22 cellular contexts compared by ENCODE assay signal in the genomic region with DNA sequence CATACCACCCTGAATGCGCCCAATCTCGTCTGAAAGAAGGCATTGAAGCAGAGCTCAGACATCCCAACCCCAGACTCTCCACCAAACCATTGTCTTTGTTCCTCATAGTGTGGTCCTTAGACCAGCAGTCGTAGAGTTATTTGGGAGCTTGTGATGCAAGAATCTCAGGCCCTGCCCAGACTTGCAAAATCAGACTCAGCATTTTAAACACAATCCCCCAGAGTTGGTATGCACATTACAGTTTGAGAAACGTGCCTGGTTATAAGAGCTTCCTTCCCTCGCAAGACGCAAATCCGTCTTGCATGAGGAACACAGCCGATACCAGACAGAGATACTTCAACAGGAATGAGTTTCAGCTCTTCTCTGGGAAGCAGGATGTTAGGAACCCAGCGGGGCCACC. TPM values are rescaled to one million over a fixed set of nuclear protein-coding genes. Genes with fewer than 3 reads are reported as not detected.
DNase-seq lines count a peak whose midpoint lies in the region; ATAC-seq and TF ChIP-seq lines count a peak whose summit lies in the region.
"Had no signal": no experiment of that assay in that cellular context is flagged by ENCODE, and none has a peak within 500 bp of the region (broad histone marks: within the 10 kb centered on the region; RNA-seq: fewer than 3 reads in every experiment).

No MANE protein-coding gene starts in this region.

- H3K4me1 Mint-ChIP-seq in CD14-positive monocyte (peaks cover 50% of the 10 kb centered on the region), brain (peaks cover 23% of the 10 kb centered on the region)
- H3K4me1 Mint-ChIP-seq: memory B cell; stimulated activated effector memory CD8-positive, alpha-beta T cell treated with anti-CD3 and anti-CD28 coated beads, Interleukin-12 subunit alpha, Interleukin-12 subunit beta, amount 100 ng/mL, for 72 hours had no signal

- intact Hi-C loops in CD14-positive monocyte (cut with micrococcal nuclease), result no loop called here

- H3K36me3 Mint-ChIP-seq in CD14-positive monocyte, result no peaks in the 10 kb centered on the region
- H3K36me3 Mint-ChIP-seq in brain, result no peaks in the 10 kb centered on the region
- H3K36me3 Mint-ChIP-seq: memory B cell; stimulated activated effector memory CD8-positive, alpha-beta T cell treated with anti-CD3 and anti-CD28 coated beads, Interleukin-12 subunit alpha, Interleukin-12 subunit beta, amount 100 ng/mL, for 72 hours had no signal

- H3K27ac Mint-ChIP-seq in CD14-positive monocyte, result peak overlapping the region; percentile 59 to 90 (median 79)
- H3K27ac Mint-ChIP-seq in brain, result peak overlapping the region in 3 of 5 experiments; percentile 30 to 45 (median 40)
- H3K27ac Mint-ChIP-seq: activated CD8-positive, alpha-beta T cell treated with anti-CD3 and anti-CD28 coated beads, Interleukin-2, amount 10 ng/mL, durations not matched to agents 7 days and 5 days; dendritic cell treated with granulocyte-macrophage colony-stimulating factor and Interleukin-4, amounts not matched to agents 40 ng/mL and 50 ng/mL, for 4 days; memory B cell; stimulated activated effector memory CD8-positive, alpha-beta T cell treated with anti-CD3 and anti-CD28 coated beads, Interleukin-12 subunit alpha, Interleukin-12 subunit beta, amount 100 ng/mL, for 72 hours had no signal

- TF ChIP-seq CTCF in CD14-positive monocyte (IDR thresholded peaks at IDR 0.05) (no peak), brain (conservative IDR thresholded peaks at IDR 0.05) (no peak)

- no peak for ATAC-seq in HG02642 (IDR thresholded peaks at IDR 0.05; ENCODE audit: poor library complexity, unreplicated experiment)
- ATAC-seq in HG03196 (IDR thresholded peaks at IDR 0.05; ENCODE audit: unreplicated experiment), result no peak
- ATAC-seq: activated CD8-positive, alpha-beta T cell treated with anti-CD3 and anti-CD28 coated beads, Interleukin-2, amount 10 ng/mL, durations not matched to agents 7 days and 5 days; heart left ventricle; stimulated activated effector memory CD8-positive, alpha-beta T cell treated with anti-CD3 and anti-CD28 coated beads, Interleukin-12 subunit alpha, Interleukin-12 subunit beta, amount 100 ng/mL, for 72 hours had no signal

- H3K27me3 Mint-ChIP-seq in CD14-positive monocyte (ENCODE audit: low read depth in 3 of 3) (no peaks in the 10 kb centered on the region), brain (peaks cover 14% of the 10 kb centered on the region)
- H3K27me3 Mint-ChIP-seq: dendritic cell treated with granulocyte-macrophage colony-stimulating factor and Interleukin-4, amounts not matched to agents 40 ng/mL and 50 ng/mL, for 4 days had no signal

- H3K9me3 Mint-ChIP-seq in CD14-positive monocyte, result no peaks in the 10 kb centered on the region
- peaks cover 0 to 2% (median 0%) of the 10 kb centered on the region in 5 experiments for H3K9me3 Mint-ChIP-seq in brain
- H3K9me3 Mint-ChIP-seq: dendritic cell treated with granulocyte-macrophage colony-stimulating factor and Interleukin-4, amounts not matched to agents 40 ng/mL and 50 ng/mL, for 4 days; memory B cell; stimulated activated effector memory CD8-positive, alpha-beta T cell treated with anti-CD3 and anti-CD28 coated beads, Interleukin-12 subunit alpha, Interleukin-12 subunit beta, amount 100 ng/mL, for 72 hours had no signal

- H3K4me3 Mint-ChIP-seq in CD14-positive monocyte, result peak overlapping the region in 1 of 2 donors; percentile 81
- H3K4me3 Mint-ChIP-seq in brain, result no peak overlapping the region
- H3K4me3 Mint-ChIP-seq: activated CD8-positive, alpha-beta T cell treated with anti-CD3 and anti-CD28 coated beads, Interleukin-2, amount 10 ng/mL, durations not matched to agents 7 days and 5 days; dendritic cell treated with granulocyte-macrophage colony-stimulating factor and Interleukin-4, amounts not matched to agents 40 ng/mL and 50 ng/mL, for 4 days; memory B cell; stimulated activated effector memory CD8-positive, alpha-beta T cell treated with anti-CD3 and anti-CD28 coated beads, Interleukin-12 subunit alpha, Interleukin-12 subunit beta, amount 100 ng/mL, for 72 hours had no signal

- DNase-seq in CD14-positive monocyte (ENCODE audit: low spot score) (no peak), NOMO-1 treated with dmso at 0.1 percent for 144 hours (lab: John Stamatoyannopoulos, UW; ENCODE audit: unreplicated experiment) (peak; percentile 89), medulla oblongata (ENCODE audit: extremely low spot score) (peak; percentile 9), NCI-H2227 (lab: John Stamatoyannopoulos, UW; ENCODE audit: unreplicated experiment) (no peak), activated T-cell treated with anti-CD3 and anti-CD28 coated beads for 4 hours (no peak)
- DNase-seq: activated CD8-positive, alpha-beta T cell treated with anti-CD3 and anti-CD28 coated beads, Interleukin-2, amount 10 ng/mL, durations not matched to agents 7 days and 5 days; adrenal gland; Calu3; heart left ventricle; NCI-H1105 treated with DMSO at 0.1 percent for 48 hours; NCI-H2081; NCI-H446; NCI-H82; nucleus accumbens; SJCRH30; uterus had no signal

RNA-seq across cellular contexts. Expression of a gene that starts 38.9 kb away (rescaled TPM):
- 10 to 100 TPM; 11.7 to 16.7 TPM for polyA plus RNA-seq in CD14-positive monocyte
- polyA plus RNA-seq in brain (ENCODE audit: insufficient read depth, low read depth, low replicate concordance), result 12.5 TPM

RNA-seq across cellular contexts. Expression of a gene that starts 58.9 kb away (rescaled TPM):
- polyA plus RNA-seq in CD14-positive monocyte (not detected), brain (ENCODE audit: insufficient read depth, low read depth, low replicate concordance) (118 TPM)
- polyA plus RNA-seq: heart left ventricle had no signal

Comparison
In these comparisons a context has a peak if more than half of its experiments do, and no peak if none do; other contexts are left out.
1. DNase-seq: peak in NOMO-1 treated with dmso at 0.1 percent for 144 hours (single experiment) and medulla oblongata (single experiment); none in CD14-positive monocyte (single experiment), NCI-H2227 (single experiment) and activated T-cell treated with anti-CD3 and anti-CD28 coated beads for 4 hours (single experiment).
2. RNA of a gene that starts 58.9 kb away (polyA plus RNA-seq): 118 TPM in brain (single experiment); not detected in CD14-positive monocyte; every median in the first group is over 100 times any median in the second.